2 cellular contexts compared by ENCODE assay signal in the genomic region with DNA sequence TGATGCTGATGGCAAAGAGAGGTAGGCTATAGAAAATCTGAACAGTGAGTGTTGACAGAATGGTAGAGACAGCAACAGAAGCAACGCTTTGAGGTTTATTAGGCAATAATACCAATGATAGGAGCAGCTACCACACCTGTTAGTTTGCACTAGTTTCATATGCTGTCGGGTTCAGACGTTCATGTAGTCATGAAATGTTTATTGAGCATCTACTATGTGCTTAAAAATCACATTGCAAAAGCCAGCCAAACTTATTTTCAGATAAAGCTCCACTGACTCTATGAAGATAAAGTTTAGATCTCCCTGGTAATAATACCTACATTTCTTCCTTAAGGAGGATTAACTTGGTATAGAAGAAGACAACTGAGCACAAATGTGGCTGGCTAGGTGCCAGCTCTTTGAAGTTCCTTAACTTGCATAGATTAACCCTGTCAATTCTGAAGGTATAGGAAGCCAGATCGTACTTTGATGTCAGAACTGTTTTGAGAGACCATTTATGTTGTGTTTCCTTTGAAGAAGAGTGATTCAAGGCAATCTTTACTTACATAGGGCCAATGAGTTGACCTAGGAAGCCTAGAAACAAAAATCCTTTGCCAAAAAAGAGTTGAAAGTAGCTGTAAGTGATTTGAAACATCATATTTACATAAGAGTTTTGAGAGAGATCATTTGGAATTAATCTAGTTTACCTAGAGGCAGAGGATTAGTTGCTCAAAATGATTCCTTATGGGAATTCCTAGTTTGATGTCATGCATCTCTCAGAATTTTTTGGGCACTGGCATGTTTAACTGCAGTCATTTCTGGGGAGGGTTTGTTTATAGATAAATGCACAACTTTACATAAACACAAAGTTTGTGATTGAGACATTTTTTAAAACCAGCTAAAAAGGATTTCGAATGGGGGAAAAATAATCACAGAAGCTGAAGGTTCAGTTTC.
TF ChIP-seq lines count a peak whose summit lies in the region.

No MANE protein-coding gene starts in this region.

TF ChIP-seq in SK-N-SH treated with all-trans-retinoic acid at 6 μM for 48 hours, 23 proteins besides CTCF, POLR2A, EP300 and RAD21 (continued from another document):
- TF ChIP-seq, protein P1, sequence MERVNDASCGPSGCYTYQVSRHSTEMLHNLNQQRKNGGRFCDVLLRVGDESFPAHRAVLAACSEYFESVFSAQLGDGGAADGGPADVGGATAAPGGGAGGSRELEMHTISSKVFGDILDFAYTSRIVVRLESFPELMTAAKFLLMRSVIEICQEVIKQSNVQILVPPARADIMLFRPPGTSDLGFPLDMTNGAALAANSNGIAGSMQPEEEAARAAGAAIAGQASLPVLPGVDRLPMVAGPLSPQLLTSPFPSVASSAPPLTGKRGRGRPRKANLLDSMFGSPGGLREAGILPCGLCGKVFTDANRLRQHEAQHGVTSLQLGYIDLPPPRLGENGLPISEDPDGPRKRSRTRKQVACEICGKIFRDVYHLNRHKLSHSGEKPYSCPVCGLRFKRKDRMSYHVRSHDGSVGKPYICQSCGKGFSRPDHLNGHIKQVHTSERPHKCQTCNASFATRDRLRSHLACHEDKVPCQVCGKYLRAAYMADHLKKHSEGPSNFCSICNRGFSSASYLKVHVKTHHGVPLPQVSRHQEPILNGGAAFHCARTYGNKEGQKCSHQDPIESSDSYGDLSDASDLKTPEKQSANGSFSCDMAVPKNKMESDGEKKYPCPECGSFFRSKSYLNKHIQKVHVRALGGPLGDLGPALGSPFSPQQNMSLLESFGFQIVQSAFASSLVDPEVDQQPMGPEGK (CRISPR knock-in tag; IDR thresholded peaks at IDR 0.05; ENCODE audit: borderline replicate concordance), result no peak
- TF ChIP-seq ZC3H10 (CRISPR knock-in tag; IDR thresholded peaks at IDR 0.05), result no peak
- no peak for TF ChIP-seq ZFP3 (CRISPR knock-in tag; IDR thresholded peaks at IDR 0.05)
- TF ChIP-seq SNAI2 (CRISPR knock-in tag; IDR thresholded peaks at IDR 0.05), result no peak
- TF ChIP-seq, protein P2, sequence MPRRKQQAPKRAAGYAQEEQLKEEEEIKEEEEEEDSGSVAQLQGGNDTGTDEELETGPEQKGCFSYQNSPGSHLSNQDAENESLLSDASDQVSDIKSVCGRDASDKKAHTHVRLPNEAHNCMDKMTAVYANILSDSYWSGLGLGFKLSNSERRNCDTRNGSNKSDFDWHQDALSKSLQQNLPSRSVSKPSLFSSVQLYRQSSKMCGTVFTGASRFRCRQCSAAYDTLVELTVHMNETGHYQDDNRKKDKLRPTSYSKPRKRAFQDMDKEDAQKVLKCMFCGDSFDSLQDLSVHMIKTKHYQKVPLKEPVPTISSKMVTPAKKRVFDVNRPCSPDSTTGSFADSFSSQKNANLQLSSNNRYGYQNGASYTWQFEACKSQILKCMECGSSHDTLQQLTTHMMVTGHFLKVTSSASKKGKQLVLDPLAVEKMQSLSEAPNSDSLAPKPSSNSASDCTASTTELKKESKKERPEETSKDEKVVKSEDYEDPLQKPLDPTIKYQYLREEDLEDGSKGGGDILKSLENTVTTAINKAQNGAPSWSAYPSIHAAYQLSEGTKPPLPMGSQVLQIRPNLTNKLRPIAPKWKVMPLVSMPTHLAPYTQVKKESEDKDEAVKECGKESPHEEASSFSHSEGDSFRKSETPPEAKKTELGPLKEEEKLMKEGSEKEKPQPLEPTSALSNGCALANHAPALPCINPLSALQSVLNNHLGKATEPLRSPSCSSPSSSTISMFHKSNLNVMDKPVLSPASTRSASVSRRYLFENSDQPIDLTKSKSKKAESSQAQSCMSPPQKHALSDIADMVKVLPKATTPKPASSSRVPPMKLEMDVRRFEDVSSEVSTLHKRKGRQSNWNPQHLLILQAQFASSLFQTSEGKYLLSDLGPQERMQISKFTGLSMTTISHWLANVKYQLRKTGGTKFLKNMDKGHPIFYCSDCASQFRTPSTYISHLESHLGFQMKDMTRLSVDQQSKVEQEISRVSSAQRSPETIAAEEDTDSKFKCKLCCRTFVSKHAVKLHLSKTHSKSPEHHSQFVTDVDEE (CRISPR knock-in tag; IDR thresholded peaks at IDR 0.05), result no peak
- no peak for TF ChIP-seq ISL1 (CRISPR knock-in tag; IDR thresholded peaks at IDR 0.05)
- TF ChIP-seq, protein P3, sequence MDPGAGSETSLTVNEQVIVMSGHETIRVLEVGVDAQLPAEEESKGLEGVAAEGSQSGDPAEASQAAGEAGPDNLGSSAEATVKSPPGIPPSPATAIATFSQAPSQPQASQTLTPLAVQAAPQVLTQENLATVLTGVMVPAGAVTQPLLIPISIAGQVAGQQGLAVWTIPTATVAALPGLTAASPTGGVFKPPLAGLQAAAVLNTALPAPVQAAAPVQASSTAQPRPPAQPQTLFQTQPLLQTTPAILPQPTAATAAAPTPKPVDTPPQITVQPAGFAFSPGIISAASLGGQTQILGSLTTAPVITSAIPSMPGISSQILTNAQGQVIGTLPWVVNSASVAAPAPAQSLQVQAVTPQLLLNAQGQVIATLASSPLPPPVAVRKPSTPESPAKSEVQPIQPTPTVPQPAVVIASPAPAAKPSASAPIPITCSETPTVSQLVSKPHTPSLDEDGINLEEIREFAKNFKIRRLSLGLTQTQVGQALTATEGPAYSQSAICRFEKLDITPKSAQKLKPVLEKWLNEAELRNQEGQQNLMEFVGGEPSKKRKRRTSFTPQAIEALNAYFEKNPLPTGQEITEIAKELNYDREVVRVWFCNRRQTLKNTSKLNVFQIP (CRISPR knock-in tag; IDR thresholded peaks at IDR 0.05; ENCODE audit: borderline replicate concordance, low read depth), result no peak
- no peak for TF ChIP-seq ZNF8 (CRISPR knock-in tag; IDR thresholded peaks at IDR 0.05)
- TF ChIP-seq PPARA (CRISPR knock-in tag; IDR thresholded peaks at IDR 0.05; ENCODE audit: borderline replicate concordance), result no peak
- TF ChIP-seq, protein P4, sequence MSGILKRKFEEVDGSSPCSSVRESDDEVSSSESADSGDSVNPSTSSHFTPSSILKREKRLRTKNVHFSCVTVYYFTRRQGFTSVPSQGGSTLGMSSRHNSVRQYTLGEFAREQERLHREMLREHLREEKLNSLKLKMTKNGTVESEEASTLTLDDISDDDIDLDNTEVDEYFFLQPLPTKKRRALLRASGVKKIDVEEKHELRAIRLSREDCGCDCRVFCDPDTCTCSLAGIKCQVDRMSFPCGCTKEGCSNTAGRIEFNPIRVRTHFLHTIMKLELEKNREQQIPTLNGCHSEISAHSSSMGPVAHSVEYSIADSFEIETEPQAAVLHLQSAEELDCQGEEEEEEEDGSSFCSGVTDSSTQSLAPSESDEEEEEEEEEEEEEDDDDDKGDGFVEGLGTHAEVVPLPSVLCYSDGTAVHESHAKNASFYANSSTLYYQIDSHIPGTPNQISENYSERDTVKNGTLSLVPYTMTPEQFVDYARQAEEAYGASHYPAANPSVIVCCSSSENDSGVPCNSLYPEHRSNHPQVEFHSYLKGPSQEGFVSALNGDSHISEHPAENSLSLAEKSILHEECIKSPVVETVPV (CRISPR knock-in tag; IDR thresholded peaks at IDR 0.05), result no peak
- no peak for TF ChIP-seq TCF4 (CRISPR knock-in tag; IDR thresholded peaks at IDR 0.05; ENCODE audit: borderline replicate concordance)
- no peak for TF ChIP-seq ARNTL (CRISPR knock-in tag; IDR thresholded peaks at IDR 0.05; ENCODE audit: borderline replicate concordance, low read depth)
- no peak for TF ChIP-seq ZNF565 (CRISPR knock-in tag; conservative IDR thresholded peaks at IDR 0.05; ENCODE audit: low read depth)
- no peak for TF ChIP-seq BACH2 (CRISPR knock-in tag; IDR thresholded peaks at IDR 0.05; ENCODE audit: borderline replicate concordance)
- TF ChIP-seq CSDC2 (CRISPR knock-in tag; IDR thresholded peaks at IDR 0.05), result no peak

TF ChIP-seq in SK-N-SH, 30 proteins besides CTCF, POLR2A, EP300 and RAD21 (continued from another document):
- TF ChIP-seq SIN3A (IDR thresholded peaks at IDR 0.05; ENCODE audit: borderline replicate concordance, low read depth, low read length) (no peak), RCOR1 (IDR thresholded peaks at IDR 0.05; ENCODE audit: low read length) (no peak), GATA2 (CRISPR knock-in tag; IDR thresholded peaks at IDR 0.05) (no peak), POLR2AphosphoS5 (IDR thresholded peaks at IDR 0.05; ENCODE audit: low read depth, low read length) (no peak), RXRA (IDR thresholded peaks at IDR 0.05; ENCODE audit: borderline replicate concordance, low read depth) (no peak), FOSL2 (IDR thresholded peaks at IDR 0.05; ENCODE audit: borderline replicate concordance, low read depth) (no peak), SMC3 (IDR thresholded peaks at IDR 0.05; ENCODE audit: low read depth, low read length) (no peak), FOXJ3 (CRISPR knock-in tag; IDR thresholded peaks at IDR 0.05) (no peak)
- TF ChIP-seq, protein P5, sequence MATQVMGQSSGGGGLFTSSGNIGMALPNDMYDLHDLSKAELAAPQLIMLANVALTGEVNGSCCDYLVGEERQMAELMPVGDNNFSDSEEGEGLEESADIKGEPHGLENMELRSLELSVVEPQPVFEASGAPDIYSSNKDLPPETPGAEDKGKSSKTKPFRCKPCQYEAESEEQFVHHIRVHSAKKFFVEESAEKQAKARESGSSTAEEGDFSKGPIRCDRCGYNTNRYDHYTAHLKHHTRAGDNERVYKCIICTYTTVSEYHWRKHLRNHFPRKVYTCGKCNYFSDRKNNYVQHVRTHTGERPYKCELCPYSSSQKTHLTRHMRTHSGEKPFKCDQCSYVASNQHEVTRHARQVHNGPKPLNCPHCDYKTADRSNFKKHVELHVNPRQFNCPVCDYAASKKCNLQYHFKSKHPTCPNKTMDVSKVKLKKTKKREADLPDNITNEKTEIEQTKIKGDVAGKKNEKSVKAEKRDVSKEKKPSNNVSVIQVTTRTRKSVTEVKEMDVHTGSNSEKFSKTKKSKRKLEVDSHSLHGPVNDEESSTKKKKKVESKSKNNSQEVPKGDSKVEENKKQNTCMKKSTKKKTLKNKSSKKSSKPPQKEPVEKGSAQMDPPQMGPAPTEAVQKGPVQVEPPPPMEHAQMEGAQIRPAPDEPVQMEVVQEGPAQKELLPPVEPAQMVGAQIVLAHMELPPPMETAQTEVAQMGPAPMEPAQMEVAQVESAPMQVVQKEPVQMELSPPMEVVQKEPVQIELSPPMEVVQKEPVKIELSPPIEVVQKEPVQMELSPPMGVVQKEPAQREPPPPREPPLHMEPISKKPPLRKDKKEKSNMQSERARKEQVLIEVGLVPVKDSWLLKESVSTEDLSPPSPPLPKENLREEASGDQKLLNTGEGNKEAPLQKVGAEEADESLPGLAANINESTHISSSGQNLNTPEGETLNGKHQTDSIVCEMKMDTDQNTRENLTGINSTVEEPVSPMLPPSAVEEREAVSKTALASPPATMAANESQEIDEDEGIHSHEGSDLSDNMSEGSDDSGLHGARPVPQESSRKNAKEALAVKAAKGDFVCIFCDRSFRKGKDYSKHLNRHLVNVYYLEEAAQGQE (IDR thresholded peaks at IDR 0.05; ENCODE audit: low read depth, low read length), result no peak
- TF ChIP-seq, protein P6, sequence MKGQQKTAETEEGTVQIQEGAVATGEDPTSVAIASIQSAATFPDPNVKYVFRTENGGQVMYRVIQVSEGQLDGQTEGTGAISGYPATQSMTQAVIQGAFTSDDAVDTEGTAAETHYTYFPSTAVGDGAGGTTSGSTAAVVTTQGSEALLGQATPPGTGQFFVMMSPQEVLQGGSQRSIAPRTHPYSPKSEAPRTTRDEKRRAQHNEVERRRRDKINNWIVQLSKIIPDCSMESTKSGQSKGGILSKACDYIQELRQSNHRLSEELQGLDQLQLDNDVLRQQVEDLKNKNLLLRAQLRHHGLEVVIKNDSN (IDR thresholded peaks at IDR 0.05; ENCODE audit: borderline replicate concordance, low read depth), result no peak
- TF ChIP-seq, protein P7, sequence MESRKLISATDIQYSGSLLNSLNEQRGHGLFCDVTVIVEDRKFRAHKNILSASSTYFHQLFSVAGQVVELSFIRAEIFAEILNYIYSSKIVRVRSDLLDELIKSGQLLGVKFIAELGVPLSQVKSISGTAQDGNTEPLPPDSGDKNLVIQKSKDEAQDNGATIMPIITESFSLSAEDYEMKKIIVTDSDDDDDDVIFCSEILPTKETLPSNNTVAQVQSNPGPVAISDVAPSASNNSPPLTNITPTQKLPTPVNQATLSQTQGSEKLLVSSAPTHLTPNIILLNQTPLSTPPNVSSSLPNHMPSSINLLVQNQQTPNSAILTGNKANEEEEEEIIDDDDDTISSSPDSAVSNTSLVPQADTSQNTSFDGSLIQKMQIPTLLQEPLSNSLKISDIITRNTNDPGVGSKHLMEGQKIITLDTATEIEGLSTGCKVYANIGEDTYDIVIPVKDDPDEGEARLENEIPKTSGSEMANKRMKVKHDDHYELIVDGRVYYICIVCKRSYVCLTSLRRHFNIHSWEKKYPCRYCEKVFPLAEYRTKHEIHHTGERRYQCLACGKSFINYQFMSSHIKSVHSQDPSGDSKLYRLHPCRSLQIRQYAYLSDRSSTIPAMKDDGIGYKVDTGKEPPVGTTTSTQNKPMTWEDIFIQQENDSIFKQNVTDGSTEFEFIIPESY (IDR thresholded peaks at IDR 0.05; ENCODE audit: borderline replicate concordance, low read depth), result no peak
- TF ChIP-seq, protein P8, sequence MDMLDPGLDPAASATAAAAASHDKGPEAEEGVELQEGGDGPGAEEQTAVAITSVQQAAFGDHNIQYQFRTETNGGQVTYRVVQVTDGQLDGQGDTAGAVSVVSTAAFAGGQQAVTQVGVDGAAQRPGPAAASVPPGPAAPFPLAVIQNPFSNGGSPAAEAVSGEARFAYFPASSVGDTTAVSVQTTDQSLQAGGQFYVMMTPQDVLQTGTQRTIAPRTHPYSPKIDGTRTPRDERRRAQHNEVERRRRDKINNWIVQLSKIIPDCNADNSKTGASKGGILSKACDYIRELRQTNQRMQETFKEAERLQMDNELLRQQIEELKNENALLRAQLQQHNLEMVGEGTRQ (IDR thresholded peaks at IDR 0.05; ENCODE audit: borderline replicate concordance, low read depth, low read length), result no peak
